17 cellular contexts compared by ENCODE assay signal in the genomic region with DNA sequence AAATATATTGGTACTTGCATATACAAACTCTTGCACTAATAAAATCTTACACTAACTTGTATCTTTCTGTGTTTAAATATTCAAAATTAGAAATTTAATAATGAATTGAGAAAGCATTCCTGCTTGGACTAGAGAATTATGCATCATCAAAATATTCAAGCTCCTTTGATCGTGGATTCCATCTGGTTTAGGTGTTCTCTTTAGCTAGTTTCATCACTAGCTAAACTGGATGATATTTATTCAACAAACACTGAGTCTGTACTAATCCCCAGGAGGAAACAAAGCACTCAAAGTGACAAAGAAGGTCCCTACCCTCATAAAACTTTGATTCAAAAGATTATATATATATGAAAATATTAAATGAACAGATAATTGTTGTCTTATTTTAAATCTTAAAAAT.
"Had no signal": no experiment of that assay in that cellular context is flagged by ENCODE, and none has a peak within 500 bp of the region (broad histone marks: within the 10 kb centered on the region; RNA-seq: fewer than 3 reads in every experiment).

No MANE protein-coding gene starts in this region.

- H3K27ac ChIP-seq: colonic mucosa, gastrocnemius medialis, parathyroid adenoma had no signal

- ATAC-seq: activated CD8-positive, alpha-beta T cell treated with anti-CD3 and anti-CD28 coated beads, Interleukin-2, amount 10 ng/mL, durations not matched to agents 7 days and 5 days; gastrocnemius medialis; left ventricle myocardium superior; naive thymus-derived CD8-positive, alpha-beta T cell; stimulated activated memory B cell treated with anti-CD40 and anti-IgM and Interleukin-4, amounts not matched to agents 10 μg/mL and 1 μg/mL and 100 μg/mL, for 72 hours had no signal

- H3K9me3 ChIP-seq: colonic mucosa, gastrocnemius medialis had no signal

- DNase-seq: activated CD4-positive, alpha-beta T cell treated with anti-CD3 and anti-CD28 coated beads, Interleukin-2, amount 10 ng/mL, durations not matched to agents 24 days and 14 days; activated CD4-positive, CD25-positive, alpha-beta regulatory T cell; activated CD8-positive, alpha-beta memory T cell treated with anti-CD3 and anti-CD28 coated beads, Interleukin-2, amount 50 U/mL, for 48 hours; activated CD8-positive, alpha-beta T cell treated with anti-CD3 and anti-CD28 coated beads, Interleukin-2, amount 10 ng/mL, durations not matched to agents 7 days and 5 days; activated gamma-delta T cell treated with Interleukin-2 at 50 U/mL for 16 hours; anterior cingulate cortex; colonic mucosa; gastrocnemius medialis; islet precursor cell; left ventricle myocardium superior; mesenchymal stem cell; naive thymus-derived CD8-positive, alpha-beta T cell; stimulated activated CD4-positive, alpha-beta T cell treated with anti-CD3 and anti-CD28 coated beads, Interleukin-2, amount 100 ng/mL, for 48 hours; T-helper 2 cell had no signal

- H3K4me1 ChIP-seq: colonic mucosa, gastrocnemius medialis, parathyroid adenoma had no signal

- H3K36me3 ChIP-seq: colonic mucosa, gastrocnemius medialis had no signal

- FAIRE-seq: endothelial cell of umbilical vein had no signal

- H3K27me3 ChIP-seq: colonic mucosa, gastrocnemius medialis had no signal

- H3K4me3 ChIP-seq: colonic mucosa, gastrocnemius medialis had no signal
